Comparison of ENCODE assay signal across 8 cellular contexts in the genomic region with DNA sequence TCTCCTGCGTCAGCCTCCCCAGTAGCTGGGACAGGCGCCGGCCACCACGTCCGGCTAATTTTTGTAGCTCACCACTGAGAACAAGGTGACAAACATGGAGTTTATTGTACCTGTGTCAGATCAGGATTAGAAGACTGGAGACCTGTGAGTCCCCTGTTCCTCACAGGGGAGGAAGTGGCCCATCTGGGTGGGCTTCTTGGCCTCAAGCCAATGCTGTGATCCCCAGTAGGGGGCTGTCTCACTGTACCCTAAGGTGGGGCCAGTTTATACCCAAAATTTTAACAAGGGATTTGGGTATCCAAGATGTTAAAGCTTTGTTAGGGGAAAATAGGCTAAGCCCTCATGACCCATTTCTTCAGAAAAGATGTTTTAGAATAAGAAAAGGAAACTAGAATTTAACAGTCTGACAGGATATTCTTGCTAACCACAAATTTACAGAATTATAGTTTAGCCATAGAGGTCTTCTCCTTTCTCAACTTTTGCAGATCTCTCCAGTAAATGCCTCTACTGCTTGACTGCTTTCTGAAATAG. TPM values are rescaled to one million over a fixed set of nuclear protein-coding genes. Genes with fewer than 3 reads are reported as not detected.
A peak's percentile ranks its signal among the peaks of the same experiment; 100 is the strongest.
DNase-seq lines count a peak whose midpoint lies in the region; ATAC-seq, FAIRE-seq and TF ChIP-seq lines count a peak whose summit lies in the region.
"Had no signal": no experiment of that assay in that cellular context is flagged by ENCODE, and none has a peak within 500 bp of the region (broad histone marks: within the 10 kb centered on the region; RNA-seq: fewer than 3 reads in every experiment).

No MANE protein-coding gene starts in this region.

- H3K4me3 ChIP-seq in endocrine pancreas (ENCODE audit: control insufficient read depth, insufficient read depth, low read length): peak overlapping the region; percentile 75
- no peak overlapping the region for H3K4me3 ChIP-seq in small intestine (ENCODE audit: low read depth in 1 of 2, low read length in 2 of 2)

- FAIRE-seq in GM12892 (lab: Jason Lieb, UNC): peak; percentile 61
- FAIRE-seq in small intestine (lab: Jason Lieb, UNC): no peak
- FAIRE-seq: astrocyte had no signal

- H3K9ac ChIP-seq in endocrine pancreas (ENCODE audit: control insufficient read depth, insufficient read depth, low read length): no peak overlapping the region

- 77 to 83% (median 82%) methylated on average over 5 of the region's 5 CpGs for WGBS in small intestine, 3 donors

- peak; percentile 21; the same call in 1 of the 2 replicates for TF ChIP-seq POLR2A in GM12892 (IDR thresholded peaks at IDR 0.05; ENCODE audit: low read depth, low read length)

- H3K4me1 ChIP-seq in endocrine pancreas (ENCODE audit: control insufficient read depth, insufficient read depth, low read length) (peaks cover 13% of the 10 kb centered on the region), small intestine (ENCODE audit: control insufficient read depth in 2 of 2, insufficient read depth in 1 of 2, low read depth in 1 of 2, low read length in 1 of 2) (peaks cover 3 to 5% of the 10 kb centered on the region in 2 donors)

- no peaks in the 10 kb centered on the region for H3K27me3 ChIP-seq in endocrine pancreas (ENCODE audit: control insufficient read depth, insufficient read depth, low read length)
- H3K27me3 ChIP-seq in small intestine (ENCODE audit: control insufficient read depth in 2 of 2, insufficient read depth in 2 of 2, low read length in 2 of 2): no peaks in the 10 kb centered on the region

- peak overlapping the region; percentile 76 to 85 for H3K27ac ChIP-seq in small intestine (ENCODE audit: low read depth in 1 of 2, low read length in 1 of 2)

- H3K9me3 ChIP-seq in endocrine pancreas (ENCODE audit: control insufficient read depth, low read length) (no peaks in the 10 kb centered on the region), small intestine (ENCODE audit: control insufficient read depth, low read depth) (no peaks in the 10 kb centered on the region)

- H3K36me3 ChIP-seq in endocrine pancreas (ENCODE audit: control insufficient read depth, insufficient read depth, low read length): no peaks in the 10 kb centered on the region
- H3K36me3 ChIP-seq in small intestine (ENCODE audit: control insufficient read depth in 2 of 2, insufficient read depth in 2 of 2, low read length in 2 of 2): no peaks in the 10 kb centered on the region

- ATAC-seq in GM19395 (IDR thresholded peaks at IDR 0.05; ENCODE audit: unreplicated experiment) (no peak), HG02870 (IDR thresholded peaks at IDR 0.05; ENCODE audit: unreplicated experiment) (no peak)

- DNase-seq in GM12892 (ENCODE audit: insufficient read length) (no peak), MV-4-11 (lab: John Stamatoyannopoulos, UW) (peak; percentile 45), small intestine (no peak), hypothalamus (lab: John Stamatoyannopoulos, UW) (no peak)

RNA-seq across cellular contexts. Expression of a gene that starts 16.3 kb away (rescaled TPM):
- polyA plus RNA-seq in GM12892 (2012; ENCODE audit: missing spikeins): 146 TPM
- 100 to 1,000 TPM; 247 to 311 (median 291) TPM for polyA plus RNA-seq in small intestine
